In the genomic region with DNA sequence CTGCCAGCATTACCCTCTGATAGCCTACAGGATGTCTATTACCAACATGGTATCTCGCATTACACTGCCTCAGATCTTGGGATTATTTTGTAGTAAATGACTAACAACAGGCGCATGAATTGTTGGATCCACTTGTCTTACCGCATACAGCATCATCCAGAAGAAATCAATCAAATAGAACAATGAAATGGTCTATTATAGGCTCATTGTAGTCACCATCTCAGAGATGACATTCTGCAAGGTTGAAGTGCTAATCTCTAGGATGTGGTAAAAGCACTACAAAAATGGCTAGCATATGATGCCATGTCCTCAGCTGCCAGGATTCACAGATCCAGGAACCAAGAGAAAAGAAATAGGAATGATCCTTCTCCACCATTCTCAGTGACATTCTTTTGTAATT, we compare ENCODE assay signal across 1 cellular context.
TF ChIP-seq lines count a peak whose summit lies in the region.

No MANE protein-coding gene starts in this region.

TF ChIP-seq in GM12878, 131 proteins besides CTCF, POLR2A, EP300 and RAD21:
- TF ChIP-seq BACH1 (IDR thresholded peaks at IDR 0.05; ENCODE audit: borderline replicate concordance): no peak
- 0 out of 2 replicates have a peak, but pooled peaks have one; percentile 7 for TF ChIP-seq ZNF207 (IDR thresholded peaks at IDR 0.05; ENCODE audit: borderline replicate concordance)
- TF ChIP-seq, protein P1, sequence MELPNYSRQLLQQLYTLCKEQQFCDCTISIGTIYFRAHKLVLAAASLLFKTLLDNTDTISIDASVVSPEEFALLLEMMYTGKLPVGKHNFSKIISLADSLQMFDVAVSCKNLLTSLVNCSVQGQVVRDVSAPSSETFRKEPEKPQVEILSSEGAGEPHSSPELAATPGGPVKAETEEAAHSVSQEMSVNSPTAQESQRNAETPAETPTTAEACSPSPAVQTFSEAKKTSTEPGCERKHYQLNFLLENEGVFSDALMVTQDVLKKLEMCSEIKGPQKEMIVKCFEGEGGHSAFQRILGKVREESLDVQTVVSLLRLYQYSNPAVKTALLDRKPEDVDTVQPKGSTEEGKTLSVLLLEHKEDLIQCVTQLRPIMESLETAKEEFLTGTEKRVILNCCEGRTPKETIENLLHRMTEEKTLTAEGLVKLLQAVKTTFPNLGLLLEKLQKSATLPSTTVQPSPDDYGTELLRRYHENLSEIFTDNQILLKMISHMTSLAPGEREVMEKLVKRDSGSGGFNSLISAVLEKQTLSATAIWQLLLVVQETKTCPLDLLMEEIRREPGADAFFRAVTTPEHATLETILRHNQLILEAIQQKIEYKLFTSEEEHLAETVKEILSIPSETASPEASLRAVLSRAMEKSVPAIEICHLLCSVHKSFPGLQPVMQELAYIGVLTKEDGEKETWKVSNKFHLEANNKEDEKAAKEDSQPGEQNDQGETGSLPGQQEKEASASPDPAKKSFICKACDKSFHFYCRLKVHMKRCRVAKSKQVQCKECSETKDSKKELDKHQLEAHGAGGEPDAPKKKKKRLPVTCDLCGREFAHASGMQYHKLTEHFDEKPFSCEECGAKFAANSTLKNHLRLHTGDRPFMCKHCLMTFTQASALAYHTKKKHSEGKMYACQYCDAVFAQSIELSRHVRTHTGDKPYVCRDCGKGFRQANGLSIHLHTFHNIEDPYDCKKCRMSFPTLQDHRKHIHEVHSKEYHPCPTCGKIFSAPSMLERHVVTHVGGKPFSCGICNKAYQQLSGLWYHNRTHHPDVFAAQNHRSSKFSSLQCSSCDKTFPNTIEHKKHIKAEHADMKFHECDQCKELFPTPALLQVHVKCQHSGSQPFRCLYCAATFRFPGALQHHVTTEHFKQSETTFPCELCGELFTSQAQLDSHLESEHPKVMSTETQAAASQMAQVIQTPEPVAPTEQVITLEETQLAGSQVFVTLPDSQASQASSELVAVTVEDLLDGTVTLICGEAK (IDR thresholded peaks at IDR 0.05; ENCODE audit: borderline replicate concordance): no peak
